Comparison of ENCODE assay signal across 11 cellular contexts in genomic region chr2:63059434-63060078, GRCh38. TPM values are rescaled to one million over a fixed set of nuclear protein-coding genes. Genes with fewer than 3 reads are reported as not detected.
DNase-seq lines count a peak whose midpoint lies in the region; ATAC-seq, FAIRE-seq and TF ChIP-seq lines count a peak whose summit lies in the region.
"Had no signal": no experiment of that assay in that cellular context is flagged by ENCODE, and none has a peak within 500 bp of the region (broad histone marks: within the 10 kb centered on the region; RNA-seq: fewer than 3 reads in every experiment).

No MANE protein-coding gene starts in this region.

- H2BK20ac ChIP-seq in H1 (ENCODE audit: low read length): no peak overlapping the region

- no peak overlapping the region for H3K23ac ChIP-seq in H1 (ENCODE audit: insufficient read length)

- H3K27ac ChIP-seq in HUES48 (ENCODE audit: low read depth, low read length): no peak overlapping the region
- no peak overlapping the region for H3K27ac ChIP-seq in H1 (ENCODE audit: low read depth, low read length)
- H3K27ac ChIP-seq in neutrophil: peak overlapping the region; percentile 89
- no peak overlapping the region for H3K27ac ChIP-seq in RWPE1

- H3K4me1 ChIP-seq in HUES48 (ENCODE audit: control insufficient read depth, insufficient read depth, low read length): peaks cover 42% of the 10 kb centered on the region
- H3K4me1 ChIP-seq in H1 (replicated peaks in 1 of 4; ENCODE audit: control insufficient read depth in 3 of 4, insufficient read depth in 4 of 4, low read length in 3 of 4): peaks cover 9 to 38% (median 31%) of the 10 kb centered on the region in 4 experiments
- peaks cover 64% of the 10 kb centered on the region in 2 experiments for H3K4me1 ChIP-seq in neutrophil (ENCODE audit: control insufficient read depth in 1 of 2, insufficient read depth in 1 of 2, low read depth in 1 of 2, low read length in 1 of 2)

- no peak for TF ChIP-seq EP300 in H1 (IDR thresholded peaks at IDR 0.05; ENCODE audit: borderline replicate concordance in 1 of 2, low read depth in 2 of 2, low read length in 2 of 2)

- H4K20me1 ChIP-seq in H1 (replicated peaks in 1 of 2; ENCODE audit: control insufficient read depth in 1 of 2, insufficient read depth in 2 of 2, low read length in 2 of 2): peaks cover 3 to 13% of the 10 kb centered on the region in 2 experiments

- H3K14ac ChIP-seq in H1 (ENCODE audit: insufficient read length): no peak overlapping the region

- no peak for TF ChIP-seq POLR2A in H1 (IDR thresholded peaks at IDR 0.05; ENCODE audit: control extremely low read depth in 1 of 2, low read depth in 2 of 2, low read length in 2 of 2)

- no peak overlapping the region for H4K5ac ChIP-seq in H1 (ENCODE audit: insufficient read length, low read depth, low read length)

- H2BK120ac ChIP-seq in H1 (replicated peaks; ENCODE audit: low read depth, low read length): no peak overlapping the region

- no peak overlapping the region for H2AFZ ChIP-seq in H1 (ENCODE audit: low read length)

- TF ChIP-seq CTCF in H1 (IDR thresholded peaks at IDR 0.05; ENCODE audit: control extremely low read depth in 1 of 3, insufficient read depth in 1 of 3, low read depth in 1 of 3, low read length in 3 of 3): peak in 2 of 3 experiments; percentile 1 to 9; a peak in 1 of 4 replicates
- TF ChIP-seq CTCF in neutrophil (IDR thresholded peaks at IDR 0.05): no peak
- no peak for TF ChIP-seq CTCF in RWPE1 (conservative IDR thresholded peaks at IDR 0.05; ENCODE audit: low read depth)

- H3K36me3 ChIP-seq in HUES48 (ENCODE audit: control insufficient read depth, insufficient read depth, low read length) (no peaks in the 10 kb centered on the region), H1 (ENCODE audit: control insufficient read depth in 2 of 4, insufficient read depth in 4 of 4, low read length in 3 of 4) (peaks cover 0 to 8% (median 0%) of the 10 kb centered on the region in 4 experiments; a peak in 1 of 8 replicates), neutrophil (no peaks in the 10 kb centered on the region)

- ATAC-seq in GM19467 (IDR thresholded peaks at IDR 0.05; ENCODE audit: unreplicated experiment): no peak

- CTCF ChIA-PET in H1 (lab: Charles Lee; ENCODE audit: partially characterized antibody) (interaction anchor here (0.7 to 2.3 kb wide), 3 partner anchors 10 to 1345 kb away, joined by 3 to 6 read pairs (median 3); no protein-coding TSS in a partner anchor), RWPE1 (lab: Yijun Ruan, JAX) (no interaction called here)

- H3K23me2 ChIP-seq in H1 (ENCODE audit: low read depth, low read length): peaks cover 14% of the 10 kb centered on the region

- no peak overlapping the region for H3K4ac ChIP-seq in H1 (replicated peaks; ENCODE audit: insufficient read length, low read depth, low read length)

- WGBS in H1 (ENCODE audit: extremely low coverage in 1 of 2, insufficient coverage in 1 of 2, insufficient read length in 1 of 2, insufficient replicate concordance in 2 of 2, low coverage in 1 of 2, low lambda C conversion rate in 2 of 2, missing lambda C conversion rate in 1 of 2), 2 experiments: 2% methylated on average over 27 of the region's 54 CpGs; no CpG with 5 or more reads in 1 of the 2 experiments

- H2BK5ac ChIP-seq in H1 (ENCODE audit: low read depth, low read length): no peak overlapping the region

- H4K91ac ChIP-seq in H1 (replicated peaks; ENCODE audit: insufficient read length, low read length): no peak overlapping the region

- FAIRE-seq in H1 (lab: Jason Lieb, UNC): no peak
- FAIRE-seq: endometrium had no signal

- peak overlapping the region; percentile 41; the same call in 1 of the 2 replicates for H3K4me3 ChIP-seq in HUES48 (ENCODE audit: low read depth, low read length)
- H3K4me3 ChIP-seq in H1 (ENCODE audit: extremely low read depth in 1 of 4, insufficient read depth in 2 of 4, low read depth in 3 of 4, low read length in 4 of 4): peak overlapping the region; percentile 16 to 56 (median 26); a peak in 7 of 8 replicates
- H3K4me3 ChIP-seq in neutrophil (ENCODE audit: low read depth in 1 of 2, low read length in 1 of 2): peak overlapping the region; percentile 60 to 71
- H3K4me3 ChIP-seq: lung had no signal

- H3K9me3 ChIP-seq in HUES48 (ENCODE audit: control insufficient read depth, insufficient read depth, low read length) (no peaks in the 10 kb centered on the region), H1 (ENCODE audit: insufficient read depth in 2 of 2, low read depth in 1 of 2, low read length in 1 of 2) (no peaks in the 10 kb centered on the region), neutrophil (no peaks in the 10 kb centered on the region)

- no peaks in the 10 kb centered on the region for H3K79me1 ChIP-seq in H1 (ENCODE audit: low read depth, low read length)

- H3K27me3 ChIP-seq in HUES48 (ENCODE audit: control insufficient read depth, insufficient read depth, low read length) (peaks cover 96% of the 10 kb centered on the region), H1 (replicated peaks in 1 of 4; ENCODE audit: control insufficient read depth in 3 of 4, extremely low read depth in 1 of 4, insufficient read depth in 3 of 4, low read length in 3 of 4) (peaks cover 50 to 80% (median 65%) of the 10 kb centered on the region in 4 experiments), neutrophil (peaks cover 94% of the 10 kb centered on the region)

- peak overlapping the region; percentile 84 to 86 for H3K4me2 ChIP-seq in H1 (ENCODE audit: insufficient read depth in 1 of 2, low read depth in 2 of 2, low read length in 2 of 2)

- H2BK12ac ChIP-seq in H1 (ENCODE audit: low read depth, low read length): no peak overlapping the region

- POLR2A ChIA-PET in H1 (lab: Charles Lee; ENCODE audit: partially characterized antibody): interaction anchor here (1.5 to 3.1 kb wide), 2 partner anchors 12 to 16 kb away, joined by 3 to 32 read pairs; partner anchors contain the start of gene OTX1
- POLR2A ChIA-PET in RWPE1 (lab: Yijun Ruan, JAX; ENCODE audit: low non-redundant PET): no interaction called here

- DNase-seq in D341Med (ENCODE audit: low spot score): peak; percentile 15
- DNase-seq in H1 (ENCODE audit: low read depth in 1 of 2, low spot score in 2 of 2): no peak
- no peak for DNase-seq in RWPE1 (ENCODE audit: low spot score)
- DNase-seq in NCI-H524 (lab: John Stamatoyannopoulos, UW): no peak
- DNase-seq in activated effector memory CD4-positive, alpha-beta T cell treated with Interleukin-2 at 50 U/mL for 16 hours: no peak
- DNase-seq: IMR-90 had no signal

- no peaks in the 10 kb centered on the region for H3K79me2 ChIP-seq in H1 (ENCODE audit: control insufficient read depth in 1 of 2, insufficient read depth in 2 of 2, low read length in 2 of 2)

- no peak overlapping the region for H3K9ac ChIP-seq in HUES48 (ENCODE audit: low read depth, low read length)
- H3K9ac ChIP-seq in H1 (replicated peaks in 1 of 4; ENCODE audit: extremely low read depth in 1 of 4, low read depth in 3 of 4, low read length in 3 of 4): no peak overlapping the region

- no peak overlapping the region for H2AK5ac ChIP-seq in H1 (ENCODE audit: low read depth, low read length)

- TF ChIP-seq RAD21 in H1 (IDR thresholded peaks at IDR 0.05 in 1 of 2, conservative IDR thresholded peaks at IDR 0.05 in 1 of 2; ENCODE audit: low read depth in 2 of 2, low read length in 2 of 2): no peak; a peak in 1 of 4 replicates

- no peak overlapping the region for H3K56ac ChIP-seq in H1 (replicated peaks; ENCODE audit: insufficient read length, low read depth, low read length)

- peak overlapping the region; percentile 55 for H3K18ac ChIP-seq in H1 (ENCODE audit: extremely low read depth, low read length)

- H2BK15ac ChIP-seq in H1 (ENCODE audit: low read length): no peak overlapping the region

- H4K8ac ChIP-seq in H1 (ENCODE audit: extremely low read depth, insufficient read depth, low read length): peak overlapping the region; percentile 92

TF ChIP-seq in H1, 55 proteins besides CTCF, POLR2A, EP300 and RAD21 (continues in another document):
- TF ChIP-seq TCF12 (IDR thresholded peaks at IDR 0.05; ENCODE audit: low read depth, low read length): 0 out of 2 replicates have a peak, but pooled peaks have one; percentile 26
- TF ChIP-seq KDM1A (IDR thresholded peaks at IDR 0.05; ENCODE audit: borderline replicate concordance, low read length): peak; percentile 68; the same call in 1 of the 2 replicates
- TF ChIP-seq SP2 (IDR thresholded peaks at IDR 0.05; ENCODE audit: low read length): no peak

RNA-seq across cellular contexts. Expression of gene OTX1, which starts 8.9 kb away (rescaled TPM):
- 3.3 and 3.8 TPM in 2 replicates for total RNA-seq in H1 (2021; fragmentation: NEBNext Ultra II Directional; extraction: Animal tissue kit (Norgen Biotek cat#: 25700))
- 0.24 and 0.53 TPM in 2 replicates for polyA plus RNA-seq in H1 (2011; rRNA removed)
- 0.17 TPM for polyA plus RNA-seq in H1 (2011; cell fraction: cytosol; rRNA removed)
- 1.0 TPM for polyA plus RNA-seq in H1 (2011; cell fraction: nucleus; rRNA removed)
- polyA plus RNA-seq in H1 (2012, experiment 1 of 2): 1.3 to 1.7 TPM (median 1.5 TPM) in 4 replicates
- polyA plus RNA-seq in H1 (2012, experiment 2 of 2): 0.98 TPM
- polyA plus RNA-seq in H1 (2013, experiment 1 of 2): 2.7 TPM
- polyA plus RNA-seq in H1 (2013, experiment 2 of 2): 3.1 TPM
- polyA minus RNA-seq in H1 (2011; rRNA and poly(A)+ RNA removed): 0.37 and 0.57 TPM in 2 replicates
- polyA minus RNA-seq in H1 (2011; cell fraction: cytosol; rRNA and poly(A)+ RNA removed): 0.59 TPM
- 3.6 TPM for polyA minus RNA-seq in H1 (2011; cell fraction: nucleus; rRNA and poly(A)+ RNA removed)
- total RNA-seq: IMR-90 had no signal

Comparison
In these comparisons a context has a peak if more than half of its experiments do, and no peak if none do; other contexts are left out.
1. CTCF ChIP-seq: peak in H1 (2 of 3); none in neutrophil (single experiment) and RWPE1 (single experiment).
2. Peak in every context shown above with its lines, with median percentiles within 50 percentile points of each other: H3K4me3 ChIP-seq.